Comparison of ENCODE assay signal across 7 cellular contexts in the genomic region with DNA sequence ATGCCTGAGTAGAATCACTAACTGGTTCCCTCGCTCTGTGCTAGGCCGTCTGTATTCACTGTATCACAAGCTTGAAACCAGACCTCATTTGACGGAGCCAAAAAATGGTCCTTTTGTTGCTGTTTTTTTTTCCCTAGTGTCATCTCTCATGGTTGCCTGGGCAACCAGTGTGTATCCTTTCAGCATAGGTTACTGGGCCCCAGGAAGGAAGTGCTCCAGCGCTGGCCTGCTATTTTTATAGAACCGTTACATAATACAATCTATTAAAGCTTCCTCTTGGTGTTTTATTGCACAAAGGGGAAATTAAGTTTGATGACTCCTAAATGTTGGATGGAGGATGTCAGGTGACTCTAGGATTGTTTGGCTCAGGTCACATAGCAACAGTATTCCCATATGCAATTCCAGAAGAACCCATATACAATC.
A peak's percentile ranks its signal among the peaks of the same experiment; 100 is the strongest.
DNase-seq lines count a peak whose midpoint lies in the region; ATAC-seq and TF ChIP-seq lines count a peak whose summit lies in the region.

No MANE protein-coding gene starts in this region.

- H3K4me2 ChIP-seq in mammary epithelial cell (ENCODE audit: insufficient read depth, low read depth, low read length): no peak overlapping the region

- H2AFZ ChIP-seq in mammary epithelial cell (ENCODE audit: low read depth, low read length): no peak overlapping the region

- in situ Hi-C loops in mammary epithelial cell (cut with MboI; ENCODE audit: low sequenced_read_pairs in 2 of 2): no loop called here

- H4K20me1 ChIP-seq in mammary epithelial cell (ENCODE audit: insufficient read depth, low read length): no peaks in the 10 kb centered on the region

- intact Hi-C loops in mucosa of descending colon (cut with DNase I, micrococcal nuclease): no loop called here
- intact Hi-C loops in uterus (cut with DNase I; ENCODE audit: low total_unique reads): no loop called here
- intact Hi-C loops in mammary epithelial cell (cut with micrococcal nuclease): no loop called here

- TF ChIP-seq POLR2A in uterus (IDR thresholded peaks at IDR 0.05): no peak

- no peaks in the 10 kb centered on the region for H3K79me2 ChIP-seq in mammary epithelial cell (ENCODE audit: insufficient read depth, low read length)

- BruUV-seq in mammary epithelial cell (replicated peaks; lab: Mats Ljungman, UMichigan): no TSS peak

- H3K4me3 ChIP-seq in mucosa of descending colon (no peak overlapping the region), uterus (no peak overlapping the region), mammary epithelial cell (replicated peaks in 1 of 3; ENCODE audit: insufficient read depth in 1 of 3, low read depth in 2 of 3, low read length in 3 of 3) (no peak overlapping the region)

- DNase-seq in RPMI7951 (ENCODE audit: low read depth): peak; percentile 84
- DNase-seq in effector CD4-positive, alpha-beta T cell: peak; percentile 48
- DNase-seq in mucosa of descending colon: peak in 1 of 3 donors; percentile 58
- DNase-seq in uterus: peak; percentile 61 to 70
- no peak for DNase-seq in mammary epithelial cell

- dilution Hi-C loops in mammary epithelial cell (cut with HindIII; ENCODE audit: low sequenced_read_pairs): no loop called here

- no peaks in the 10 kb centered on the region for H3K4me1 ChIP-seq in mucosa of descending colon (ENCODE audit: low read depth)
- H3K4me1 ChIP-seq in uterus: no peaks in the 10 kb centered on the region
- no peaks in the 10 kb centered on the region for H3K4me1 ChIP-seq in mammary epithelial cell (ENCODE audit: insufficient read depth, low read length)

- no peaks in the 10 kb centered on the region for H3K27me3 ChIP-seq in uterus
- no peaks in the 10 kb centered on the region for H3K27me3 ChIP-seq in mammary epithelial cell (ENCODE audit: insufficient read depth, low read length)

- H3K9me3 ChIP-seq in mucosa of descending colon (no peaks in the 10 kb centered on the region), uterus (no peaks in the 10 kb centered on the region), mammary epithelial cell (replicated peaks; ENCODE audit: insufficient read depth, low read length) (no peaks in the 10 kb centered on the region)

- H3K36me3 ChIP-seq in mucosa of descending colon (ENCODE audit: low read depth) (no peaks in the 10 kb centered on the region), uterus (no peaks in the 10 kb centered on the region), mammary epithelial cell (ENCODE audit: insufficient read depth, low read length) (no peaks in the 10 kb centered on the region)

- H3K27ac ChIP-seq in uterus: peak overlapping the region in 1 of 2 donors; percentile 36
- H3K27ac ChIP-seq in mammary epithelial cell (ENCODE audit: insufficient read depth, low read depth, low read length): no peak overlapping the region

- CTCF ChIA-PET in mammary epithelial cell (lab: Charles Lee; ENCODE audit: low non-redundant PET): no interaction called here

- ATAC-seq in GM18511 (IDR thresholded peaks at IDR 0.05; ENCODE audit: unreplicated experiment) (peak; percentile 66), HG03159 (IDR thresholded peaks at IDR 0.05; ENCODE audit: unreplicated experiment) (peak; percentile 61), mucosa of descending colon (peak; percentile 95)

- no peak for TF ChIP-seq CTCF in mucosa of descending colon (IDR thresholded peaks at IDR 0.05)
- no peak for TF ChIP-seq CTCF in uterus (IDR thresholded peaks at IDR 0.05)
- no peak for TF ChIP-seq CTCF in mammary epithelial cell (conservative IDR thresholded peaks at IDR 0.05 in 1 of 2, IDR thresholded peaks at IDR 0.05 in 1 of 2; ENCODE audit: extremely low read depth in 1 of 2, insufficient read depth in 1 of 2, low read depth in 1 of 2, low read length in 2 of 2)

- WGBS in mammary epithelial cell (ENCODE audit: low coverage, missing lambda C conversion rate): 70% methylated on average over 5 of the region's 5 CpGs

- H3K9ac ChIP-seq in mammary epithelial cell (ENCODE audit: insufficient read depth, low read length): no peak overlapping the region
